ENCODE assay signal across 11 cellular contexts in genomic region chr3:150759947-150760346, GRCh38. TPM values are rescaled to one million over a fixed set of nuclear protein-coding genes. Genes with fewer than 3 reads are reported as not detected.
DNase-seq lines count a peak whose midpoint lies in the region; ATAC-seq and TF ChIP-seq lines count a peak whose summit lies in the region.
"Had no signal": no experiment of that assay in that cellular context is flagged by ENCODE, and none has a peak within 500 bp of the region (broad histone marks: within the 10 kb centered on the region; RNA-seq: fewer than 3 reads in every experiment).

No MANE protein-coding gene starts in this region.

- H3K4me2 ChIP-seq in SK-N-SH (peak overlapping the region; percentile 84), smooth muscle cell (peak overlapping the region; percentile 82)

- peak overlapping the region; percentile 100 for H3K4me3 Mint-ChIP-seq in activated CD8-positive, alpha-beta T cell treated with anti-CD3 and anti-CD28 coated beads for 36 hours

- POLR2A ChIA-PET in SK-N-SH (lab: Yijun Ruan, JAX), result no interaction called here
- POLR2A ChIA-PET in activated CD8-positive, alpha-beta T cell treated with anti-CD3 and anti-CD28 coated beads for 36 hours (lab: Charles Lee), result interaction anchor here (0.6 to 7.5 kb wide), 16 partner anchors 9 to 442 kb away, joined by 3 to 125 read pairs (median 5); partner anchors contain the start of genes EIF2A, ERICH6, GPR171 and SELENOT

- H3K27ac ChIP-seq in SK-N-SH (ENCODE audit: low read depth in 2 of 2, low read length in 1 of 2) (no peak overlapping the region), gastroesophageal sphincter (peak overlapping the region in 2 of 4 donors; percentile 3 to 97), smooth muscle cell (ENCODE audit: low read depth) (peak overlapping the region; percentile 50)
- H3K27ac ChIP-seq: 22Rv1, SJCRH30 had no signal

- H2AFZ ChIP-seq in SK-N-SH (ENCODE audit: low read depth) (no peak overlapping the region), smooth muscle cell (ENCODE audit: low read depth) (no peak overlapping the region)

- TF ChIP-seq RAD21 in SK-N-SH (IDR thresholded peaks at IDR 0.05; ENCODE audit: low read length), result no peak

- no peak for TF ChIP-seq EP300 in SK-N-SH (IDR thresholded peaks at IDR 0.05; ENCODE audit: borderline replicate concordance in 1 of 2, low read depth in 1 of 2, low read length in 1 of 2)
- TF ChIP-seq EP300 in gastroesophageal sphincter (IDR thresholded peaks at IDR 0.05), result no peak

- no peaks in the 10 kb centered on the region for H3K27me3 Mint-ChIP-seq in activated CD8-positive, alpha-beta T cell treated with anti-CD3 and anti-CD28 coated beads for 36 hours

- TF ChIP-seq POLR2A in gastroesophageal sphincter (IDR thresholded peaks at IDR 0.05), result no peak

- no peaks in the 10 kb centered on the region for H3K9me3 Mint-ChIP-seq in activated CD8-positive, alpha-beta T cell treated with anti-CD3 and anti-CD28 coated beads for 36 hours

- H3K36me3 ChIP-seq in SK-N-SH (replicated peaks in 1 of 2; ENCODE audit: control insufficient read depth in 1 of 2, insufficient read depth in 2 of 2, low read length in 1 of 2) (peaks cover 4 to 6% of the 10 kb centered on the region in 2 experiments), gastroesophageal sphincter (peaks cover 0 to 4% of the 10 kb centered on the region in 2 donors), smooth muscle cell (ENCODE audit: low read depth) (no peaks in the 10 kb centered on the region)

- H3K4me1 Mint-ChIP-seq in activated CD8-positive, alpha-beta T cell treated with anti-CD3 and anti-CD28 coated beads for 36 hours (ENCODE audit: low read depth), result peaks cover 49% of the 10 kb centered on the region

- TF ChIP-seq CTCF in SK-N-SH (IDR thresholded peaks at IDR 0.05), result no peak
- no peak for TF ChIP-seq CTCF in activated CD8-positive, alpha-beta T cell treated with anti-CD3 and anti-CD28 coated beads for 36 hours (IDR thresholded peaks at IDR 0.05)
- no peak for TF ChIP-seq CTCF in gastroesophageal sphincter (IDR thresholded peaks at IDR 0.05)
- TF ChIP-seq CTCF in smooth muscle cell (IDR thresholded peaks at IDR 0.05; ENCODE audit: borderline replicate concordance, insufficient read depth, poor library complexity, severe bottlenecking), result no peak

- H3K27me3 ChIP-seq in SK-N-SH (ENCODE audit: insufficient read depth), result no peaks in the 10 kb centered on the region
- no peaks in the 10 kb centered on the region for H3K27me3 ChIP-seq in gastroesophageal sphincter
- H3K27me3 ChIP-seq in smooth muscle cell (ENCODE audit: low read depth), result no peaks in the 10 kb centered on the region
- H3K27me3 ChIP-seq: SJCRH30 had no signal

- H3F3A ChIP-seq in SK-N-SH (replicated peaks; ENCODE audit: insufficient read depth) (peaks cover 11% of the 10 kb centered on the region), smooth muscle cell (ENCODE audit: low read depth) (peaks cover 2% of the 10 kb centered on the region)

- CTCF ChIA-PET in SK-N-SH (lab: Yijun Ruan, JAX), result interaction anchor here (1.4 to 1.9 kb wide), 2 partner anchors 28 to 105 kb away, joined by 4 read pairs; no protein-coding TSS in a partner anchor
- CTCF ChIA-PET in activated CD8-positive, alpha-beta T cell treated with anti-CD3 and anti-CD28 coated beads for 36 hours (lab: Charles Lee), result interaction anchor here (0.7 to 8.0 kb wide), 4 partner anchors 28 to 215 kb away, joined by 3 to 52 read pairs (median 5); no protein-coding TSS in a partner anchor

- 92% methylated on average over 2 of the region's 2 CpGs for WGBS in SK-N-SH (ENCODE audit: low lambda C conversion rate)
- WGBS in gastroesophageal sphincter (ENCODE audit: low coverage in 1 of 2), 2 donors, result 43 to 100% methylated on average over 1 of the region's 2 CpGs
- WGBS in smooth muscle cell (ENCODE audit: low lambda C conversion rate), result 70% methylated on average over 2 of the region's 2 CpGs

- H3K4me3 ChIP-seq in SK-N-SH (ENCODE audit: low read depth in 2 of 2, low read length in 1 of 2) (peak overlapping the region in 1 of 2 experiments; percentile 82; a peak in 1 of 4 replicates), gastroesophageal sphincter (peak overlapping the region; percentile 5 to 96), smooth muscle cell (peak overlapping the region; percentile 60)
- H3K4me3 ChIP-seq: SJCRH30 had no signal

- H3K9ac ChIP-seq in SK-N-SH (peak overlapping the region; percentile 88), smooth muscle cell (ENCODE audit: low read depth) (no peak overlapping the region)

- H3K79me2 ChIP-seq in SK-N-SH (ENCODE audit: insufficient read depth) (peaks cover 73% of the 10 kb centered on the region), smooth muscle cell (ENCODE audit: low read depth) (peaks cover 75% of the 10 kb centered on the region)

- H3K4me1 ChIP-seq in SK-N-SH (ENCODE audit: control insufficient read depth in 1 of 2, insufficient read depth in 2 of 2, low read depth in 1 of 2, low read length in 1 of 2) (peaks cover 6 to 17% of the 10 kb centered on the region in 2 experiments; a peak in 3 of 4 replicates), gastroesophageal sphincter (peaks cover 0 to 77% (median 3%) of the 10 kb centered on the region in 3 donors), smooth muscle cell (ENCODE audit: low read depth) (peaks cover 27% of the 10 kb centered on the region)

- intact Hi-C loops in activated CD8-positive, alpha-beta T cell treated with anti-CD3 and anti-CD28 coated beads for 36 hours (cut with micrococcal nuclease), result loop anchor here (1.0 to 5.0 kb wide), 6 partner anchors 20 to 442 kb away; partner anchors contain the start of genes EIF2A, GPR171, SELENOT and SERP1

- peaks cover 70% of the 10 kb centered on the region for H3K36me3 Mint-ChIP-seq in activated CD8-positive, alpha-beta T cell treated with anti-CD3 and anti-CD28 coated beads for 36 hours (ENCODE audit: low read depth)

- no peaks in the 10 kb centered on the region for H3K9me2 ChIP-seq in SK-N-SH

- H3K27ac Mint-ChIP-seq in activated CD8-positive, alpha-beta T cell treated with anti-CD3 and anti-CD28 coated beads for 36 hours, result peak overlapping the region; percentile 98

- H3K9me3 ChIP-seq in SK-N-SH (no peaks in the 10 kb centered on the region), gastroesophageal sphincter (no peaks in the 10 kb centered on the region), smooth muscle cell (replicated peaks; ENCODE audit: low read depth) (no peaks in the 10 kb centered on the region)
- H3K9me3 ChIP-seq: SJCRH30 had no signal

- no peak for DNase-seq in SK-N-SH
- DNase-seq in activated CD8-positive, alpha-beta T cell treated with anti-CD3 and anti-CD28 coated beads for 36 hours, result no peak
- DNase-seq in smooth muscle cell (lab: John Stamatoyannopoulos, UW; ENCODE audit: unreplicated experiment), result no peak
- DNase-seq in EL, result no peak
- DNase-seq in HCEC 1CT, result no peak
- no peak for DNase-seq in germinal center (ENCODE audit: low spot score)
- DNase-seq: SJCRH30 had no signal

- H4K20me1 ChIP-seq in SK-N-SH (ENCODE audit: insufficient read depth) (peaks cover 49% of the 10 kb centered on the region), smooth muscle cell (ENCODE audit: low read depth) (peaks cover 70% of the 10 kb centered on the region)

- no peak for ATAC-seq in SK-N-SH treated with all-trans-retinoic acid at 6 μM for 48 hours
- ATAC-seq in activated CD8-positive, alpha-beta T cell treated with anti-CD3 and anti-CD28 coated beads for 36 hours, result no peak
- ATAC-seq in gastroesophageal sphincter, result no peak

TF ChIP-seq in SK-N-SH, 30 proteins besides CTCF, POLR2A, EP300 and RAD21:
- TF ChIP-seq ZBTB33 (IDR thresholded peaks at IDR 0.05; ENCODE audit: borderline replicate concordance, low read depth), result no peak

TF ChIP-seq in SK-N-SH treated with all-trans-retinoic acid at 6 μM for 48 hours, 23 proteins besides CTCF, POLR2A, EP300 and RAD21 (continues in another document):
- TF ChIP-seq BACH2 (CRISPR knock-in tag; IDR thresholded peaks at IDR 0.05; ENCODE audit: borderline replicate concordance) (no peak), CREB5 (CRISPR knock-in tag; IDR thresholded peaks at IDR 0.05; ENCODE audit: low read depth) (no peak), TOX (CRISPR knock-in tag; IDR thresholded peaks at IDR 0.05; ENCODE audit: borderline replicate concordance) (no peak)

RNA-seq across cellular contexts. Expression of gene SIAH2, which starts 3.0 kb away (rescaled TPM):
- 13.5 and 18.4 TPM in 2 replicates for polyA plus RNA-seq in SK-N-SH (2012; rRNA removed)
- 10.8 and 11.7 TPM in 2 replicates for polyA plus RNA-seq in SK-N-SH (2012; cell fraction: cytosol; rRNA removed)
- polyA plus RNA-seq in SK-N-SH (2012; cell fraction: nucleus; rRNA removed), result 18.8 and 34.3 TPM in 2 replicates
- 10 to 100 TPM; 90.3 to 91.1 TPM for total RNA-seq in activated CD8-positive, alpha-beta T cell treated with anti-CD3 and anti-CD28 coated beads for 36 hours
- 10 to 100 TPM; 26.0 to 36.1 (median 28.5) TPM for total RNA-seq in gastroesophageal sphincter
- 38.1 and 43.9 TPM in 2 replicates for total RNA-seq in smooth muscle cell
- polyA plus RNA-seq in smooth muscle cell, result 44.9 and 45.8 TPM in 2 replicates

RNA-seq across cellular contexts. Expression of gene ERICH6, which starts 56.2 kb away (rescaled TPM):
- polyA plus RNA-seq in SK-N-SH (2012; rRNA removed), result 0.08 and 0.21 TPM in 2 replicates
- 0.04 TPM in 2 replicates for polyA plus RNA-seq in SK-N-SH (2012; cell fraction: cytosol; rRNA removed)
- 0.06 and 0.19 TPM in 2 replicates for polyA plus RNA-seq in SK-N-SH (2012; cell fraction: nucleus; rRNA removed)
- not detected for total RNA-seq in activated CD8-positive, alpha-beta T cell treated with anti-CD3 and anti-CD28 coated beads for 36 hours
- not detected for total RNA-seq in gastroesophageal sphincter
- not detected in 2 replicates for total RNA-seq in smooth muscle cell
- 0.38 TPM in 1 of 2 replicates, not detected in the other for polyA plus RNA-seq in smooth muscle cell
- total RNA-seq: pulmonary artery endothelial cell, SJCRH30 had no signal
